ENCODE assay signal across 17 cellular contexts in the genomic region with DNA sequence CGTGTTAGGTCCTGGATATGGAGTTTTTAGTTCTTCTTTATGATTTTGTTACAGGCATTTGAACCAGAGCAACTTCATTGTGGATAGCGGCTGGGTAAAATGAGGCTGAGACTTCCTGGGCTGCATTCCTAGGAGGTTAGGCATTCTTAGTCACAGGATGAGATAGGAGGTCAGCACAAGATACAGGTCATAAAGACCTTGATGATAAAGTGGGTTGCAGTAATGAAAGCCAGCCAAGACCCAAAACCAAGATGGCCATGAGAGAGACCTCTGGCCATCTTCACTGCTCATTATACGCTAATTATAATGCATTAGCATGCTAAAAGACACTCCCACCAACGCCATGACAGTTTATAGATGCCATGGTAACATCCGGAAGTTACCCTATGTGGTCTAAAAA. TPM values are rescaled to one million over a fixed set of nuclear protein-coding genes. Genes with fewer than 3 reads are reported as not detected.
DNase-seq lines count a peak whose midpoint lies in the region; ATAC-seq and TF ChIP-seq lines count a peak whose summit lies in the region.
"Had no signal": no experiment of that assay in that cellular context is flagged by ENCODE, and none has a peak within 500 bp of the region (broad histone marks: within the 10 kb centered on the region; RNA-seq: fewer than 3 reads in every experiment).

No MANE protein-coding gene starts in this region.

- peaks cover 4 to 25% of the 10 kb centered on the region in 2 experiments for H3K4me1 ChIP-seq in HCT116 (ENCODE audit: control insufficient read depth in 1 of 2, insufficient read depth in 2 of 2, low read length in 2 of 2)
- H3K4me1 ChIP-seq in iPS-20b (ENCODE audit: insufficient read depth, low read length): peaks cover 12% of the 10 kb centered on the region; the same call in 1 of the 2 replicates
- peaks cover 13% of the 10 kb centered on the region for H3K4me1 ChIP-seq in smooth muscle cell (ENCODE audit: low read depth)
- peaks cover 6% of the 10 kb centered on the region for H3K4me1 ChIP-seq in mammary epithelial cell (ENCODE audit: insufficient read depth, low read length)
- H3K4me1 ChIP-seq: uterus had no signal

- peak; percentile 66 for ATAC-seq in HCT116
- ATAC-seq: T-helper 17 cell had no signal

- peaks cover 4% of the 10 kb centered on the region for H3F3A ChIP-seq in smooth muscle cell (ENCODE audit: low read depth)

- H3K4me2 ChIP-seq in HCT116 (ENCODE audit: low read length): peak overlapping the region; percentile 56
- peak overlapping the region; percentile 53 for H3K4me2 ChIP-seq in smooth muscle cell
- H3K4me2 ChIP-seq in mammary epithelial cell (ENCODE audit: insufficient read depth, low read depth, low read length): no peak overlapping the region

- no peak for DNase-seq in HCT116 (ENCODE audit: low read depth, low spot score)
- DNase-seq in smooth muscle cell (lab: John Stamatoyannopoulos, UW; ENCODE audit: unreplicated experiment): no peak
- DNase-seq in retina: no peak
- no peak for DNase-seq in mammary epithelial cell
- DNase-seq in NCI-H510A treated with DMSO at 0.1 percent for 48 hours (lab: John Stamatoyannopoulos, UW): no peak
- no peak for DNase-seq in T-helper 1 cell
- DNase-seq: activated CD4-positive, alpha-beta T cell treated with anti-CD3 and anti-CD28 coated beads, Interleukin-2, amount 10 ng/mL, durations not matched to agents 24 days and 14 days; KBM-7; mucosa of descending colon; NCI-H1417 treated with DMSO at 0.1 percent for 48 hours; NCI-H446 treated with DMSO at 0.1 percent for 48 hours; stimulated activated CD4-positive, alpha-beta T cell treated with anti-CD3 and anti-CD28 coated beads, Interleukin-4, amount 100 ng/mL, for 24 hours; T-helper 17 cell; uterus had no signal

- H3K9me2 ChIP-seq in HCT116 (ENCODE audit: insufficient read depth): no peaks in the 10 kb centered on the region

- no peaks in the 10 kb centered on the region; a peak in 1 of 4 replicates for H3K9me3 ChIP-seq in HCT116 (ENCODE audit: control insufficient read depth in 1 of 2, insufficient read depth in 1 of 2, low read depth in 1 of 2, low read length in 2 of 2)
- no peaks in the 10 kb centered on the region for H3K9me3 ChIP-seq in iPS-20b (ENCODE audit: insufficient read depth, low read depth, low read length)
- no peaks in the 10 kb centered on the region for H3K9me3 ChIP-seq in smooth muscle cell (replicated peaks; ENCODE audit: low read depth)
- no peaks in the 10 kb centered on the region for H3K9me3 ChIP-seq in mammary epithelial cell (replicated peaks; ENCODE audit: insufficient read depth, low read length)
- H3K9me3 ChIP-seq: mucosa of descending colon had no signal

- dilution Hi-C loops in mammary epithelial cell (cut with HindIII; ENCODE audit: low sequenced_read_pairs): no loop called here

- POLR2A ChIA-PET in HCT116 (lab: Charles Lee): interaction anchor here (1.4 kb wide), 1 partner anchor 9 kb away, joined by 4 read pairs; no protein-coding TSS in a partner anchor

- H3K27me3 ChIP-seq in HCT116 (ENCODE audit: insufficient read depth, low read length) (no peaks in the 10 kb centered on the region), iPS-20b (ENCODE audit: insufficient read depth, low read length) (no peaks in the 10 kb centered on the region), smooth muscle cell (ENCODE audit: low read depth) (no peaks in the 10 kb centered on the region), mammary epithelial cell (ENCODE audit: insufficient read depth, low read length) (no peaks in the 10 kb centered on the region)
- H3K27me3 ChIP-seq: uterus had no signal

- H2AFZ ChIP-seq in HCT116 (ENCODE audit: low read depth, low read length, poor library complexity, severe bottlenecking): peak overlapping the region; percentile 84
- peak overlapping the region; percentile 81 for H2AFZ ChIP-seq in smooth muscle cell (ENCODE audit: low read depth)
- no peak overlapping the region for H2AFZ ChIP-seq in mammary epithelial cell (ENCODE audit: low read depth, low read length)

- H3K27ac ChIP-seq in HCT116 (ENCODE audit: low read depth, low read length) (no peak overlapping the region), iPS-20b (ENCODE audit: low read length) (no peak overlapping the region), smooth muscle cell (ENCODE audit: low read depth) (peak overlapping the region; percentile 64), mammary epithelial cell (ENCODE audit: insufficient read depth, low read depth, low read length) (no peak overlapping the region)
- H3K27ac ChIP-seq: C4-2B, uterus had no signal

- no peak for TF ChIP-seq POLR2A in HCT116 (IDR thresholded peaks at IDR 0.05; ENCODE audit: borderline replicate concordance, extremely low read depth, insufficient read depth, insufficient read length)

- RAD21 ChIA-PET in HCT116 (lab: Charles Lee; ENCODE audit: low non-redundant PET in 1 of 2, low total read pairs in 2 of 2, uncharacterized antibody in 2 of 2, unreplicated experiment in 2 of 2): no interaction called here

- CTCF ChIA-PET in HCT116 (lab: Charles Lee) (interaction anchor here (1.0 to 1.1 kb wide), 3 partner anchors 16 to 17 kb away, joined by 3 to 5 read pairs (median 3); no protein-coding TSS in a partner anchor), mammary epithelial cell (lab: Charles Lee; ENCODE audit: low non-redundant PET) (interaction anchor here (0.6 kb wide), 1 partner anchor 43 kb away, joined by 7 read pairs; no protein-coding TSS in a partner anchor)

- no TSS peak for BruUV-seq in HCT116 (replicated peaks; lab: Mats Ljungman, UMichigan)
- BruUV-seq in mammary epithelial cell (replicated peaks; lab: Mats Ljungman, UMichigan): no TSS peak

- TF ChIP-seq RAD21 in HCT116 (IDR thresholded peaks at IDR 0.05; ENCODE audit: low read depth): no peak

- H3K4me3 ChIP-seq in HCT116 (replicated peaks in 1 of 2; ENCODE audit: low read depth in 1 of 2, low read length in 2 of 2): peak overlapping the region in 1 of 2 experiments; percentile 2; a peak in 1 of 4 replicates
- peak overlapping the region; percentile 42; the same call in 1 of the 2 replicates for H3K4me3 ChIP-seq in WI38 (ENCODE audit: low read depth, low read length)
- H3K4me3 ChIP-seq in iPS-20b (ENCODE audit: low read length): no peak overlapping the region
- H3K4me3 ChIP-seq in smooth muscle cell: no peak overlapping the region
- no peak overlapping the region for H3K4me3 ChIP-seq in mammary epithelial cell (replicated peaks in 1 of 3; ENCODE audit: insufficient read depth in 1 of 3, low read depth in 2 of 3, low read length in 3 of 3)
- H3K4me3 ChIP-seq: mucosa of descending colon, uterus had no signal

- TF ChIP-seq CTCF in HCT116 (IDR thresholded peaks at IDR 0.05 in 2 of 3, conservative IDR thresholded peaks at IDR 0.05 in 1 of 3; ENCODE audit: borderline replicate concordance in 1 of 3, insufficient read depth in 1 of 3, low read depth in 2 of 3, low read length in 2 of 3) (no peak), WI38 (IDR thresholded peaks at IDR 0.05; ENCODE audit: low read depth, low read length) (no peak), smooth muscle cell (IDR thresholded peaks at IDR 0.05; ENCODE audit: borderline replicate concordance, insufficient read depth, poor library complexity, severe bottlenecking) (no peak), mammary epithelial cell (conservative IDR thresholded peaks at IDR 0.05 in 1 of 2, IDR thresholded peaks at IDR 0.05 in 1 of 2; ENCODE audit: extremely low read depth in 1 of 2, insufficient read depth in 1 of 2, low read depth in 1 of 2, low read length in 2 of 2) (no peak)

- H3K9ac ChIP-seq in HCT116 (ENCODE audit: low read length): no peak overlapping the region
- peak overlapping the region; percentile 7; the same call in 1 of the 2 replicates for H3K9ac ChIP-seq in iPS-20b (ENCODE audit: low read depth, low read length)
- no peak overlapping the region for H3K9ac ChIP-seq in smooth muscle cell (ENCODE audit: low read depth)
- no peak overlapping the region for H3K9ac ChIP-seq in mammary epithelial cell (ENCODE audit: insufficient read depth, low read length)

- no peaks in the 10 kb centered on the region for H3K79me2 ChIP-seq in HCT116 (ENCODE audit: insufficient read depth, low read length)
- H3K79me2 ChIP-seq in smooth muscle cell (ENCODE audit: low read depth): no peaks in the 10 kb centered on the region
- no peaks in the 10 kb centered on the region for H3K79me2 ChIP-seq in mammary epithelial cell (ENCODE audit: insufficient read depth, low read length)

- whole genome bisulfite sequencing in smooth muscle cell (ENCODE audit: low lambda C conversion rate): 55% methylated on average over 5 of the region's 5 CpGs
- WGBS in mammary epithelial cell (ENCODE audit: low coverage, missing lambda C conversion rate): 95% methylated on average over 5 of the region's 5 CpGs

- intact Hi-C loops in HCT116 (cut with micrococcal nuclease): no loop called here
- intact Hi-C loops in mammary epithelial cell (cut with micrococcal nuclease): no loop called here

- in situ Hi-C loops in mammary epithelial cell (cut with MboI; ENCODE audit: low sequenced_read_pairs in 2 of 2): no loop called here

- H3K36me3 ChIP-seq in HCT116 (ENCODE audit: control insufficient read depth in 1 of 2, insufficient read depth in 2 of 2, low read length in 2 of 2) (no peaks in the 10 kb centered on the region), iPS-20b (ENCODE audit: insufficient read depth, low read depth, low read length) (no peaks in the 10 kb centered on the region), smooth muscle cell (ENCODE audit: low read depth) (no peaks in the 10 kb centered on the region), mammary epithelial cell (ENCODE audit: insufficient read depth, low read length) (no peaks in the 10 kb centered on the region)
- H3K36me3 ChIP-seq: uterus had no signal

- H4K20me1 ChIP-seq in HCT116 (ENCODE audit: insufficient read depth) (no peaks in the 10 kb centered on the region), smooth muscle cell (ENCODE audit: low read depth) (no peaks in the 10 kb centered on the region), mammary epithelial cell (ENCODE audit: insufficient read depth, low read length) (no peaks in the 10 kb centered on the region)

TF ChIP-seq in HCT116, 20 proteins besides CTCF, POLR2A, EP300 and RAD21 (continues in another document):
- TF ChIP-seq CBX3 (IDR thresholded peaks at IDR 0.05; ENCODE audit: low read depth) (peak; percentile 33; the same call in 1 of the 2 replicates), JUND (IDR thresholded peaks at IDR 0.05) (peak; percentile 44; the same call in 1 of the 2 replicates), EZH2 (IDR thresholded peaks at IDR 0.05) (no peak), YY1 (IDR thresholded peaks at IDR 0.05; ENCODE audit: extremely low read depth, insufficient replicate concordance, low read depth, low read length) (no peak), FOSL1 (IDR thresholded peaks at IDR 0.05; ENCODE audit: low read depth) (peak; percentile 65), EZH2phosphoT487 (IDR thresholded peaks at IDR 0.05; ENCODE audit: borderline replicate concordance) (no peak), TCF7L2 (IDR thresholded peaks at IDR 0.05; ENCODE audit: borderline replicate concordance, extremely low read depth, insufficient read depth, insufficient read length) (no peak), EGR1 (IDR thresholded peaks at IDR 0.05; ENCODE audit: low read depth) (no peak)

RNA-seq across cellular contexts. Expression of a gene that starts 23.4 kb away (rescaled TPM):
- 3.2 TPM for total RNA-seq in HCT116 (2021; ENCODE audit: unreplicated experiment)
- polyA plus RNA-seq in HCT116 (2012): 0.51 and 0.90 TPM in 2 replicates
- total RNA-seq in smooth muscle cell: 163 and 176 TPM in 2 replicates
- 62.0 and 74.0 TPM in 2 replicates for polyA plus RNA-seq in smooth muscle cell
- total RNA-seq in mammary epithelial cell: 100 to 1,000 TPM; 110 to 175 TPM
- polyA plus RNA-seq in mammary epithelial cell: 95.5 TPM
- polyA minus RNA-seq in mammary epithelial cell: 121 TPM

Comparison
In these comparisons a context has a peak if more than half of its experiments do, and no peak if none do; other contexts are left out.
1. RNA of a gene that starts 23.4 kb away (total RNA-seq): 163 to 176 TPM in smooth muscle cell and 110 to 175 TPM in mammary epithelial cell; 3.2 TPM in HCT116 (single experiment); every median in the first group is over 10 times any median in the second.